21 cellular contexts compared by ENCODE assay signal in genomic region chr15:63202858-63203257, GRCh38. TPM values are rescaled to one million over a fixed set of nuclear protein-coding genes. Genes with fewer than 3 reads are reported as not detected.
DNase-seq lines count a peak whose midpoint lies in the region; ATAC-seq, FAIRE-seq and TF ChIP-seq lines count a peak whose summit lies in the region.
"Had no signal": no experiment of that assay in that cellular context is flagged by ENCODE, and none has a peak within 500 bp of the region (broad histone marks: within the 10 kb centered on the region; RNA-seq: fewer than 3 reads in every experiment).

No MANE protein-coding gene starts in this region.

- ATAC-seq in GM23338: no peak
- ATAC-seq in naive thymus-derived CD4-positive, alpha-beta T cell: no peak
- no peak for ATAC-seq in SK-N-SH treated with all-trans-retinoic acid at 6 μM for 48 hours
- ATAC-seq in HG03460 (IDR thresholded peaks at IDR 0.05; ENCODE audit: unreplicated experiment): no peak
- ATAC-seq: Right ventricle myocardium inferior had no signal

- no peak overlapping the region for H3K27ac ChIP-seq in BLaER1
- H3K27ac ChIP-seq in GM23338 (ENCODE audit: low read depth): 0 out of 2 replicates have a peak overlapping the region, but pooled peaks have one; percentile 23
- peak overlapping the region; percentile 0 for H3K27ac ChIP-seq in astrocyte (ENCODE audit: low read depth, low read length)
- no peak overlapping the region for H3K27ac ChIP-seq in naive thymus-derived CD4-positive, alpha-beta T cell (ENCODE audit: low read depth, low read length)
- no peak overlapping the region for H3K27ac ChIP-seq in testis
- H3K27ac ChIP-seq: hepatocyte had no signal

- H3K9ac ChIP-seq in BLaER1: no peak overlapping the region
- H3K9ac ChIP-seq in astrocyte (ENCODE audit: low read length): peak overlapping the region; percentile 9

- WGBS in testis, 2 donors: 57 to 61% methylated on average over 5 of the region's 5 CpGs

- POLR2A ChIA-PET in naive thymus-derived CD4-positive, alpha-beta T cell (lab: Charles Lee): interaction anchor here (0.6 to 5.2 kb wide), 5 partner anchors 11 to 78 kb away, joined by 3 to 27 read pairs (median 3); no protein-coding TSS in a partner anchor

- CTCF ChIA-PET in naive thymus-derived CD4-positive, alpha-beta T cell (lab: Charles Lee): interaction anchor here (0.6 to 1.5 kb wide), 3 partner anchors 8 to 679 kb away, joined by 3 to 6 read pairs (median 3); no protein-coding TSS in a partner anchor

- H3K4me1 ChIP-seq in BLaER1 (peaks cover 51% of the 10 kb centered on the region), GM23338 (ENCODE audit: insufficient read depth) (peaks cover 16% of the 10 kb centered on the region), astrocyte (ENCODE audit: insufficient read depth, low read length) (peaks cover 22% of the 10 kb centered on the region), testis (no peaks in the 10 kb centered on the region)
- H3K4me1 ChIP-seq in naive thymus-derived CD4-positive, alpha-beta T cell (ENCODE audit: control insufficient read depth in 2 of 2, insufficient read depth in 2 of 2, low read length in 2 of 2): peaks cover 64 to 70% of the 10 kb centered on the region in 2 donors

- no peaks in the 10 kb centered on the region for H3K9me2 ChIP-seq in GM23338 (ENCODE audit: insufficient read depth)

- H3K4me3 ChIP-seq in BLaER1 (no peak overlapping the region), GM23338 (no peak overlapping the region), astrocyte (ENCODE audit: insufficient read depth, low read depth, low read length) (no peak overlapping the region), testis (no peak overlapping the region)
- H3K4me3 ChIP-seq in naive thymus-derived CD4-positive, alpha-beta T cell (ENCODE audit: low read length): no peak overlapping the region
- H3K4me3 ChIP-seq: hepatocyte had no signal

- FAIRE-seq in astrocyte (lab: Jason Lieb, UNC): no peak

- H3K4me1 Mint-ChIP-seq in GM23338 (peaks cover 40% of the 10 kb centered on the region), astrocyte (ENCODE audit: low read depth, unreplicated experiment) (peaks cover 51% of the 10 kb centered on the region)
- H3K4me1 Mint-ChIP-seq in naive thymus-derived CD4-positive, alpha-beta T cell: peaks cover 71 to 98% (median 93%) of the 10 kb centered on the region in 7 donors

- H3K4me2 ChIP-seq in BLaER1 (peak overlapping the region; percentile 9), GM23338 (no peak overlapping the region), astrocyte (ENCODE audit: low read length) (peak overlapping the region; percentile 36)
- H3K4me2 ChIP-seq: hepatocyte had no signal

- H3K9me3 Mint-ChIP-seq in GM23338: no peaks in the 10 kb centered on the region
- no peaks in the 10 kb centered on the region for H3K9me3 Mint-ChIP-seq in astrocyte (ENCODE audit: unreplicated experiment)
- peaks cover 0 to 3% (median 0%) of the 10 kb centered on the region in 11 donors for H3K9me3 Mint-ChIP-seq in naive thymus-derived CD4-positive, alpha-beta T cell

- no peak for DNase-seq in GM23338 (ENCODE audit: low spot score)
- DNase-seq in astrocyte (ENCODE audit: low read depth): no peak
- DNase-seq in naive thymus-derived CD4-positive, alpha-beta T cell: no peak
- DNase-seq in testis: no peak
- no peak for DNase-seq in stimulated activated CD4-positive, alpha-beta T cell treated with anti-CD3 and anti-CD28 coated beads, Interleukin-2, amount 100 ng/mL, for 24 hours
- DNase-seq: activated CD4-positive, alpha-beta T cell treated with anti-CD3 and anti-CD28 coated beads, Interleukin-2, amount 50 U/mL, for 4 hours; activated naive CD4-positive, alpha-beta T cell treated with anti-CD3 and anti-CD28 coated beads, Interleukin-2, amount 50 U/mL, for 16 hours; DND-41; effector memory CD4-positive, alpha-beta T cell; kidney glomerular epithelial cell; NCI-H1105 treated with DMSO at 0.1 percent for 48 hours; NCI-H226; NK-92 treated with Interleukin-12 subunit alpha and Interleukin-12 subunit beta, amount 100 ng/mL, for 24 hours; stimulated activated CD4-positive, alpha-beta T cell treated with anti-CD3 and anti-CD28 coated beads, Interleukin-12 subunit alpha, Interleukin-12 subunit beta, amount 100 ng/mL, for 4 hours; substantia nigra; T-helper 9 cell had no signal

- H3K36me3 ChIP-seq in BLaER1: peaks cover 39% of the 10 kb centered on the region
- no peaks in the 10 kb centered on the region for H3K36me3 ChIP-seq in GM23338 (ENCODE audit: insufficient read depth)
- no peaks in the 10 kb centered on the region for H3K36me3 ChIP-seq in astrocyte (ENCODE audit: insufficient read depth, low read length)
- H3K36me3 ChIP-seq in naive thymus-derived CD4-positive, alpha-beta T cell (ENCODE audit: control insufficient read depth in 2 of 3, insufficient read depth in 3 of 3, low read length in 3 of 3): no peaks in the 10 kb centered on the region
- H3K36me3 ChIP-seq in testis (ENCODE audit: low read depth, missing control alignments): no peaks in the 10 kb centered on the region

- H3K36me3 Mint-ChIP-seq in GM23338 (ENCODE audit: low read depth) (no peaks in the 10 kb centered on the region), astrocyte (ENCODE audit: low read depth, unreplicated experiment) (peaks cover 5% of the 10 kb centered on the region)
- peaks cover 3 to 40% (median 28%) of the 10 kb centered on the region in 5 donors for H3K36me3 Mint-ChIP-seq in naive thymus-derived CD4-positive, alpha-beta T cell

- H3F3A ChIP-seq in GM23338 (replicated peaks; ENCODE audit: low read depth): no peaks in the 10 kb centered on the region

- H3K79me2 ChIP-seq in GM23338 (replicated peaks; ENCODE audit: insufficient read depth) (peaks cover 78% of the 10 kb centered on the region), astrocyte (ENCODE audit: insufficient read depth, low read length) (peaks cover 62% of the 10 kb centered on the region)

- TF ChIP-seq CTCF in GM23338 (conservative IDR thresholded peaks at IDR 0.05; ENCODE audit: low read depth in 2 of 2) (no peak), astrocyte (IDR thresholded peaks at IDR 0.05; ENCODE audit: insufficient read depth, low read depth, low read length) (no peak), testis (IDR thresholded peaks at IDR 0.05) (no peak)

- no peaks in the 10 kb centered on the region for H3K9me3 ChIP-seq in BLaER1
- H3K9me3 ChIP-seq in astrocyte (ENCODE audit: insufficient read depth, low read depth, low read length): no peaks in the 10 kb centered on the region
- H3K9me3 ChIP-seq in naive thymus-derived CD4-positive, alpha-beta T cell (ENCODE audit: control insufficient read depth in 2 of 3, low read length in 3 of 3): no peaks in the 10 kb centered on the region
- no peaks in the 10 kb centered on the region for H3K9me3 ChIP-seq in testis

- H3K4me3 Mint-ChIP-seq in GM23338 (no peak overlapping the region), astrocyte (ENCODE audit: unreplicated experiment) (peak overlapping the region; percentile 47)
- H3K4me3 Mint-ChIP-seq in naive thymus-derived CD4-positive, alpha-beta T cell: peak overlapping the region in 8 of 10 donors; percentile 14 to 70 (median 55)

- peaks cover 71% of the 10 kb centered on the region for H4K20me1 ChIP-seq in BLaER1
- 0 out of 2 replicates have a peak, but pooled peaks cover 2% of the 10 kb centered on the region for H4K20me1 ChIP-seq in GM23338 (replicated peaks; ENCODE audit: insufficient read depth)
- peaks cover 19% of the 10 kb centered on the region for H4K20me1 ChIP-seq in astrocyte (ENCODE audit: insufficient read depth, low read length)

- TF ChIP-seq POLR2A in testis (IDR thresholded peaks at IDR 0.05): no peak

- no peaks in the 10 kb centered on the region for H3K27me3 ChIP-seq in BLaER1
- H3K27me3 ChIP-seq in GM23338 (ENCODE audit: insufficient read depth): no peaks in the 10 kb centered on the region
- H3K27me3 ChIP-seq in astrocyte (ENCODE audit: insufficient read depth, low read length): no peaks in the 10 kb centered on the region
- H3K27me3 ChIP-seq in naive thymus-derived CD4-positive, alpha-beta T cell (ENCODE audit: control insufficient read depth in 2 of 2, insufficient read depth in 2 of 2, low read length in 2 of 2): no peaks in the 10 kb centered on the region
- no peaks in the 10 kb centered on the region for H3K27me3 ChIP-seq in testis
- H3K27me3 ChIP-seq: hepatocyte had no signal

- H2AFZ ChIP-seq in GM23338: no peak overlapping the region
- H2AFZ ChIP-seq in astrocyte (ENCODE audit: low read depth, low read length): no peak overlapping the region
- H2AFZ ChIP-seq: hepatocyte had no signal

- H3K27me3 Mint-ChIP-seq in GM23338 (ENCODE audit: insufficient read depth, low read depth, poor library complexity): peaks cover 2% of the 10 kb centered on the region
- no peaks in the 10 kb centered on the region for H3K27me3 Mint-ChIP-seq in astrocyte (ENCODE audit: low read depth, unreplicated experiment)
- H3K27me3 Mint-ChIP-seq in naive thymus-derived CD4-positive, alpha-beta T cell: no peaks in the 10 kb centered on the region

- intact Hi-C loops in naive thymus-derived CD4-positive, alpha-beta T cell (cut with micrococcal nuclease): no loop called here
- intact Hi-C loops in testis (cut with DNase I; ENCODE audit: low total_unique reads): no loop called here

- H3K27ac Mint-ChIP-seq in GM23338: peak overlapping the region; percentile 36; the same call in 1 of the 2 replicates
- H3K27ac Mint-ChIP-seq in astrocyte (ENCODE audit: unreplicated experiment): peak overlapping the region; percentile 60
- peak overlapping the region in 7 of 9 donors; percentile 25 to 90 (median 53) for H3K27ac Mint-ChIP-seq in naive thymus-derived CD4-positive, alpha-beta T cell

TF ChIP-seq in GM23338, 12 proteins besides CTCF, POLR2A, EP300 and RAD21 (continues in another document):
- TF ChIP-seq STAT1 (IDR thresholded peaks at IDR 0.05; ENCODE audit: unreplicated experiment) (no peak), NANOG (IDR thresholded peaks at IDR 0.05; ENCODE audit: borderline replicate concordance) (no peak)

TF ChIP-seq in SK-N-SH treated with all-trans-retinoic acid at 6 μM for 48 hours, 23 proteins besides CTCF, POLR2A, EP300 and RAD21 (continues in another document):
- no peak for TF ChIP-seq BACH2 (CRISPR knock-in tag; IDR thresholded peaks at IDR 0.05; ENCODE audit: borderline replicate concordance)
- TF ChIP-seq ISL1 (CRISPR knock-in tag; IDR thresholded peaks at IDR 0.05): no peak

RNA-seq across cellular contexts. Expression of gene RAB8B, which starts 13.5 kb away (rescaled TPM):
- 38.1 and 41.7 TPM in 2 replicates for total RNA-seq in GM23338 (2014; rRNA removed; shearing (Covaris generic))
- polyA plus RNA-seq in GM23338 (2016; fragmentation: Nextera tagmentation; extraction: Ambion mirVana) (23.2 and 23.5 TPM in 2 replicates), testis (ENCODE audit: insufficient read depth, low read depth, low replicate concordance) (38.7 TPM)
- total RNA-seq in astrocyte (45.7 and 49.3 TPM in 2 replicates), testis (10 to 100 TPM; 19.3 to 20.8 TPM)
- 100 to 1,000 TPM in 1 of 5 experiments, 10 to 100 TPM in 4; 37.2 to 100 (median 71.3) TPM for total RNA-seq in naive thymus-derived CD4-positive, alpha-beta T cell
- 10 to 100 TPM; 30.4 to 32.0 TPM for polyA plus RNA-seq in naive thymus-derived CD4-positive, alpha-beta T cell

RNA-seq across cellular contexts. Expression of gene RPS27L, which starts 45.6 kb away (rescaled TPM):
- total RNA-seq in GM23338 (2014; rRNA removed; shearing (Covaris generic)): 48.2 and 85.9 TPM in 2 replicates
- 1,011 and 1,086 TPM in 2 replicates for polyA plus RNA-seq in GM23338 (2016; fragmentation: Nextera tagmentation; extraction: Ambion mirVana)
- total RNA-seq in astrocyte: 428 and 484 TPM in 2 replicates
- total RNA-seq in naive thymus-derived CD4-positive, alpha-beta T cell: 100 to 1,000 TPM in 3 of 5 experiments, 10 to 100 TPM in 2; 38.7 to 248 (median 111) TPM
- 100 to 1,000 TPM in 1 of 2 donors, 10 to 100 TPM in 1; 86.8 to 224 TPM for polyA plus RNA-seq in naive thymus-derived CD4-positive, alpha-beta T cell
- 10 to 100 TPM; 34.3 to 46.6 TPM for total RNA-seq in testis
- polyA plus RNA-seq in testis (ENCODE audit: insufficient read depth, low read depth, low replicate concordance): 69.7 TPM

Comparison
In these comparisons a context has a peak if more than half of its experiments do, and no peak if none do; other contexts are left out.
1. H3K27ac ChIP-seq: peak in GM23338 (single experiment) and astrocyte (single experiment); none in BLaER1 (single experiment), naive thymus-derived CD4-positive, alpha-beta T cell (single experiment) and testis (0 of 2).
2. Peak in every context shown above with its lines, with median percentiles within 50 percentile points of each other: H3K27ac Mint-ChIP-seq.